ENCODE assay signal across 17 cellular contexts in genomic region chr9:72458153-72458552, GRCh38.
"Had no signal": no experiment of that assay in that cellular context is flagged by ENCODE, and none has a peak within 500 bp of the region (broad histone marks: within the 10 kb centered on the region; RNA-seq: fewer than 3 reads in every experiment).

No MANE protein-coding gene starts in this region.

- H3K27me3 Mint-ChIP-seq: memory B cell had no signal

- H3K4me3 Mint-ChIP-seq: immature natural killer cell, memory B cell, mesothelial cell of epicardium, natural killer cell had no signal

- H3K9me3 ChIP-seq: gastroesophageal sphincter, left lung, lower lobe of right lung had no signal

- H3K36me3 ChIP-seq: gastroesophageal sphincter, left lung, lower lobe of right lung had no signal

- DNase-seq: effector CD8-positive, alpha-beta T cell; foreskin fibroblast; glutamatergic neuron; immature natural killer cell; left lung; lower lobe of right lung; natural killer cell; right cardiac atrium; stimulated activated CD4-positive, alpha-beta T cell treated with anti-CD3 and anti-CD28 coated beads, Interleukin-2, amount 100 ng/mL, for 48 hours; stimulated activated naive CD4-positive, alpha-beta T cell treated with Interleukin-2 at 50 U/mL for 16 hours; trophoblast cell had no signal

- H3K27ac ChIP-seq: coronary artery, gastroesophageal sphincter, left lung, lower lobe of right lung had no signal

- H3K9me3 Mint-ChIP-seq: memory B cell, mesothelial cell of epicardium, natural killer cell had no signal

- H3K4me1 ChIP-seq: gastroesophageal sphincter, left lung had no signal

- H3K36me3 Mint-ChIP-seq: immature natural killer cell, memory B cell, mesothelial cell of epicardium, natural killer cell had no signal

- H3K4me3 ChIP-seq: coronary artery, gastroesophageal sphincter, left lung, lower lobe of right lung, smooth muscle cell had no signal

- H3K4me1 Mint-ChIP-seq: memory B cell, natural killer cell had no signal

- ATAC-seq: esophagus mucosa, gastroesophageal sphincter, left lung, lower lobe of right lung, natural killer cell, right cardiac atrium had no signal

- H3K27ac Mint-ChIP-seq: immature natural killer cell, memory B cell, mesothelial cell of epicardium, natural killer cell had no signal

- H3K27me3 ChIP-seq: gastroesophageal sphincter, left lung had no signal

- H3K4me2 ChIP-seq: smooth muscle cell had no signal
